20 cellular contexts compared by ENCODE assay signal in the genomic region with DNA sequence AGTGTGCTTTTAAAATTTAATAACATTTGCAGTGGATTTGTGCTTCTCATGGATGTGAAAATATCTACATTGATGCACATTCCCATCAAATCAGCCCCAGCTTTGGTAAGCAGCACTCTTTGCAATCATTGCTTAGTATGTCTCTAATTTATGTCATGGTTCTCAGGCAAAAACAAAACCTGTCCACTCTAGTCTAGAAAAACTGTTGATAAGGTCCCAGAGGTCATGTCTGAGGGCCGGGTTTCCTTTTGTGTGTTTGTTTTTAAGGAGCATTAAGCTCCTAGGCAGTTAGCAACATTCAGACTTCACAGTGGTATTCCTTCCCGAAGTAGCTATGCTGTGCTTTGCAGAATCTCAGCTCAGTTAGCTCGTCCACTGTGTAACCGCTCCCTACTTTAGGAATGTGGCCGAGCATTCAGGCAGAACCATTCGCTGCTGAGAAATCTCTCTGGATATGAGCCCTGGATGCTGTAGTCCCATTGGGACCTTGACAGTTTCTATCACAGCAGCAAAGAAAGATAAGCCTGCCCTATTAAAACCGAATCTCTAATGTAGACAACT. TPM values are rescaled to one million over a fixed set of nuclear protein-coding genes. Genes with fewer than 3 reads are reported as not detected.
"Had no signal": no experiment of that assay in that cellular context is flagged by ENCODE, and none has a peak within 500 bp of the region (broad histone marks: within the 10 kb centered on the region; RNA-seq: fewer than 3 reads in every experiment).

No MANE protein-coding gene starts in this region.

- H3K4me3 ChIP-seq: adrenal gland, gastrocnemius medialis, hepatocyte, smooth muscle cell had no signal

- H3K4me1 ChIP-seq: adrenal gland had no signal

- H3K9me3 ChIP-seq: adrenal gland, gastrocnemius medialis had no signal

- H3K4me3 Mint-ChIP-seq: activated CD4-positive, alpha-beta T cell treated with anti-CD3 and anti-CD28 coated beads, Interleukin-2, amount 10 ng/mL, durations not matched to agents 7 days and 5 days; activated naive CD4-positive, alpha-beta T cell treated with anti-CD3 and anti-CD28 coated beads for 36 hours; nephron; stimulated activated memory B cell treated with anti-CD40 and anti-IgM and Interleukin-4, amounts not matched to agents 10 μg/mL and 1 μg/mL and 100 μg/mL, for 72 hours had no signal

- H3K9me3 Mint-ChIP-seq: activated CD4-positive, alpha-beta T cell treated with anti-CD3 and anti-CD28 coated beads, Interleukin-2, amount 10 ng/mL, durations not matched to agents 7 days and 5 days; activated naive CD4-positive, alpha-beta T cell treated with anti-CD3 and anti-CD28 coated beads for 36 hours; nephron; stimulated activated memory B cell treated with anti-CD40 and anti-IgM and Interleukin-4, amounts not matched to agents 10 μg/mL and 1 μg/mL and 100 μg/mL, for 72 hours had no signal

- H3K27ac ChIP-seq: adrenal gland, brain microvascular endothelial cell, gastrocnemius medialis, hepatocyte had no signal

- H3K36me3 ChIP-seq: adrenal gland, brain microvascular endothelial cell, gastrocnemius medialis had no signal

- ATAC-seq: gastrocnemius medialis; left colon; stimulated activated memory B cell treated with anti-CD40 and anti-IgM and Interleukin-4, amounts not matched to agents 10 μg/mL and 1 μg/mL and 100 μg/mL, for 72 hours had no signal

- DNase-seq: activated CD4-positive, alpha-beta T cell treated with anti-CD3 and anti-CD28 coated beads, Interleukin-2, amount 10 ng/mL, durations not matched to agents 7 days and 5 days; activated CD4-positive, CD25-positive, alpha-beta regulatory T cell; activated CD8-positive, alpha-beta memory T cell treated with anti-CD3 and anti-CD28 coated beads for 24 hours; activated naive CD4-positive, alpha-beta T cell treated with anti-CD3 and anti-CD28 coated beads for 36 hours; brain microvascular endothelial cell; gastrocnemius medialis; left colon; SIG-M5; T-helper 2 cell; trophoblast cell had no signal

- H3K36me3 Mint-ChIP-seq: stimulated activated memory B cell treated with anti-CD40 and anti-IgM and Interleukin-4, amounts not matched to agents 10 μg/mL and 1 μg/mL and 100 μg/mL, for 72 hours had no signal

- H3K27ac Mint-ChIP-seq: activated CD4-positive, alpha-beta T cell treated with anti-CD3 and anti-CD28 coated beads, Interleukin-2, amount 10 ng/mL, durations not matched to agents 7 days and 5 days; activated naive CD4-positive, alpha-beta T cell treated with anti-CD3 and anti-CD28 coated beads for 36 hours; stimulated activated memory B cell treated with anti-CD40 and anti-IgM and Interleukin-4, amounts not matched to agents 10 μg/mL and 1 μg/mL and 100 μg/mL, for 72 hours had no signal

RNA-seq across cellular contexts. Expression of a gene that starts 4.0 kb away (rescaled TPM):
- total RNA-seq: activated CD4-positive, alpha-beta T cell treated with anti-CD3 and anti-CD28 coated beads, Interleukin-2, amount 10 ng/mL, durations not matched to agents 7 days and 5 days; activated naive CD4-positive, alpha-beta T cell treated with anti-CD3 and anti-CD28 coated beads for 36 hours; chondrocyte; dermis microvascular lymphatic vessel endothelial cell; endothelial cell of umbilical vein; fibroblast of lung; osteocyte; smooth muscle cell had no signal
